Comparison of ENCODE assay signal across 18 cellular contexts in the genomic region with DNA sequence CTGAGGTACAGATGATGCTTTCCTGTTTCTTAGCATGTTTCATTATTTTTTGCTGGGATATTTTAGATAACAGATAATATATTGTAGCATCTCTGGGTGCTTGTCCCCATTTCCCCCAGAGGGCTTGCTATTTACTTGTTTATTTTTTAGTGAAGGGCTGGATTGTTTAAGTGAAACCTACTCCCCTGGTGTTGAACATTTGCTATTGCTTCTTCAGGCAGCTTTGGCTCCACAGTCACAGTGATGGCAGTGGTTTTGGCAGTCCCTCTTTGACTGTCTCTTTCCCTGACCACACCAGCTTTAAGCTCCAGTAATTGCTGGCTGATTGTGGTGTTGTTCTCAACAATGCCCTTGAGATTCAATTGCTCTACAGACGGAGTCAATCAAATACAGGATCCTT.
DNase-seq lines count a peak whose midpoint lies in the region; ATAC-seq, FAIRE-seq and TF ChIP-seq lines count a peak whose summit lies in the region.
"Had no signal": no experiment of that assay in that cellular context is flagged by ENCODE, and none has a peak within 500 bp of the region (broad histone marks: within the 10 kb centered on the region; RNA-seq: fewer than 3 reads in every experiment).

No MANE protein-coding gene starts in this region.

- WGBS in mesendoderm (ENCODE audit: extremely low coverage, insufficient coverage, low lambda C conversion rate) = no CpG with 5 or more reads among the region's 1 CpG

- H3K4ac ChIP-seq in mesendoderm (ENCODE audit: low read depth, low read length) = no peak overlapping the region

- no peak overlapping the region for H3K27ac Mint-ChIP-seq in WTC11
- H3K27ac Mint-ChIP-seq: activated naive CD8-positive, alpha-beta T cell treated with anti-CD3 and anti-CD28 coated beads for 36 hours had no signal

- no peaks in the 10 kb centered on the region for H3K27me3 Mint-ChIP-seq in WTC11 (ENCODE audit: low read depth)
- H3K27me3 Mint-ChIP-seq: activated naive CD8-positive, alpha-beta T cell treated with anti-CD3 and anti-CD28 coated beads for 36 hours had no signal

- no peaks in the 10 kb centered on the region for H3K4me1 ChIP-seq in mesendoderm (ENCODE audit: control insufficient read depth, low read depth, low read length)
- H3K4me1 ChIP-seq: pancreas, upper lobe of right lung had no signal

- TF ChIP-seq CTCF in WTC11 (IDR thresholded peaks at IDR 0.05) = no peak

- no peak overlapping the region for H3K4me3 Mint-ChIP-seq in WTC11
- H3K4me3 Mint-ChIP-seq: activated naive CD8-positive, alpha-beta T cell treated with anti-CD3 and anti-CD28 coated beads for 36 hours had no signal

- peak; percentile 11 for DNase-seq in DMS79 treated with DMSO at 0.1 percent for 48 hours (lab: John Stamatoyannopoulos, UW)
- DNase-seq in DMS79 (lab: John Stamatoyannopoulos, UW) = no peak
- no peak for DNase-seq in GM12891 (ENCODE audit: insufficient read length, low spot score)
- DNase-seq in WTC11 (ENCODE audit: low spot score) = no peak
- DNase-seq in mesendoderm = peak; percentile 48
- DNase-seq in inferior parietal cortex (ENCODE audit: extremely low spot score) = no peak
- DNase-seq in NCI-H2196 treated with DMSO at 0.1 percent for 48 hours (lab: John Stamatoyannopoulos, UW; ENCODE audit: unreplicated experiment) = no peak
- no peak for DNase-seq in HuH-7 (ENCODE audit: low spot score)
- DNase-seq: activated CD4-positive, alpha-beta T cell treated with anti-CD3 and anti-CD28 coated beads, Interleukin-2, amount 50 U/mL, for 48 hours; activated naive CD8-positive, alpha-beta T cell treated with anti-CD3 and anti-CD28 coated beads for 36 hours; esophagus squamous epithelium; Karpas-422; NCI-H2171; pancreas; Peyer's patch; upper lobe of right lung had no signal

- peak; percentile 73 for ATAC-seq in WTC11
- ATAC-seq: pancreas, upper lobe of right lung had no signal

- TF ChIP-seq POLR2A in GM12891 (IDR thresholded peaks at IDR 0.05; ENCODE audit: low read depth, low read length) = no peak

- no peak overlapping the region for H3K4me3 ChIP-seq in mesendoderm (ENCODE audit: low read length)
- H3K4me3 ChIP-seq: esophagus squamous epithelium, pancreas, Peyer's patch, upper lobe of right lung had no signal

- H2BK15ac ChIP-seq in mesendoderm (replicated peaks; ENCODE audit: low read depth) = no peak overlapping the region

- H3K18ac ChIP-seq in mesendoderm (ENCODE audit: low read length) = no peak overlapping the region

- peaks cover 17% of the 10 kb centered on the region for H3K4me1 Mint-ChIP-seq in WTC11

- CTCF ChIA-PET in WTC11 (lab: Charles Lee) = interaction anchor here (1.0 to 1.5 kb wide), 7 partner anchors 11 to 326 kb away, joined by 3 to 5 read pairs (median 4); no protein-coding TSS in a partner anchor

- H3K27ac ChIP-seq in mesendoderm (ENCODE audit: low read depth, low read length) = no peak overlapping the region
- H3K27ac ChIP-seq: esophagus squamous epithelium, pancreas, Peyer's patch, upper lobe of right lung had no signal

- H4K5ac ChIP-seq in mesendoderm (ENCODE audit: low read length) = no peak overlapping the region

- no peak overlapping the region for H3K23ac ChIP-seq in mesendoderm (ENCODE audit: low read length)

- POLR2A ChIA-PET in WTC11 (lab: Charles Lee) = no interaction called here

- H3K56ac ChIP-seq in mesendoderm (ENCODE audit: low read length) = no peak overlapping the region

- no peak overlapping the region for H3K4me2 ChIP-seq in mesendoderm (ENCODE audit: low read length)

- peak; percentile 54 for FAIRE-seq in GM12891 (lab: Jason Lieb, UNC)
- FAIRE-seq: A204.1, colon, pancreas had no signal

- H4K8ac ChIP-seq in mesendoderm (ENCODE audit: low read depth, low read length) = no peak overlapping the region

- no peaks in the 10 kb centered on the region for H3K9me3 Mint-ChIP-seq in WTC11

- no peaks in the 10 kb centered on the region for H3K36me3 ChIP-seq in mesendoderm (ENCODE audit: control insufficient read depth, insufficient read depth, low read length)
- H3K36me3 ChIP-seq: esophagus squamous epithelium, pancreas, Peyer's patch, upper lobe of right lung had no signal

- no peaks in the 10 kb centered on the region for H3K79me2 ChIP-seq in mesendoderm (ENCODE audit: control insufficient read depth, insufficient read depth, low read length)

- no peak overlapping the region for H2BK5ac ChIP-seq in mesendoderm (ENCODE audit: low read length)

- no peak overlapping the region for H2BK120ac ChIP-seq in mesendoderm (ENCODE audit: low read depth, low read length)

- H3K36me3 Mint-ChIP-seq in WTC11 = no peaks in the 10 kb centered on the region

- H2AK5ac ChIP-seq in mesendoderm (ENCODE audit: low read length) = no peak overlapping the region

- no peaks in the 10 kb centered on the region for H3K79me1 ChIP-seq in mesendoderm (ENCODE audit: low read length)

- H3K9ac ChIP-seq in mesendoderm (ENCODE audit: low read length) = no peak overlapping the region

- H3K27me3 ChIP-seq in mesendoderm (ENCODE audit: insufficient read depth, low read length, poor library complexity) = no peaks in the 10 kb centered on the region
- H3K27me3 ChIP-seq: esophagus squamous epithelium, pancreas, Peyer's patch, upper lobe of right lung had no signal

TF ChIP-seq in GM12891, 5 proteins besides CTCF, POLR2A, EP300 and RAD21:
- TF ChIP-seq POU2F2 (IDR thresholded peaks at IDR 0.05; ENCODE audit: low read depth, low read length) (no peak), SPI1 (IDR thresholded peaks at IDR 0.05; ENCODE audit: low read depth, low read length) (no peak), POLR2AphosphoS5 (IDR thresholded peaks at IDR 0.05; ENCODE audit: low read depth, low read length) (no peak), TAF1 (IDR thresholded peaks at IDR 0.05; ENCODE audit: low read depth, low read length) (no peak), PAX5 (IDR thresholded peaks at IDR 0.05; ENCODE audit: insufficient read depth, low read length, severe bottlenecking) (no peak)

TF ChIP-seq in WTC11, 78 proteins besides CTCF, POLR2A, EP300 and RAD21:
- TF ChIP-seq E2F5 (CRISPR knock-in tag; IDR thresholded peaks at IDR 0.05) (no peak), ATF1 (CRISPR knock-in tag; IDR thresholded peaks at IDR 0.05) (no peak), ZNF317 (CRISPR knock-in tag; IDR thresholded peaks at IDR 0.05; ENCODE audit: borderline replicate concordance, low read depth) (no peak), MYBL2 (CRISPR knock-in tag; IDR thresholded peaks at IDR 0.05) (no peak), CBFB (CRISPR knock-in tag; IDR thresholded peaks at IDR 0.05; ENCODE audit: low read depth) (no peak), FOXP4 (CRISPR knock-in tag; IDR thresholded peaks at IDR 0.05) (no peak)
- TF ChIP-seq, protein P1, sequence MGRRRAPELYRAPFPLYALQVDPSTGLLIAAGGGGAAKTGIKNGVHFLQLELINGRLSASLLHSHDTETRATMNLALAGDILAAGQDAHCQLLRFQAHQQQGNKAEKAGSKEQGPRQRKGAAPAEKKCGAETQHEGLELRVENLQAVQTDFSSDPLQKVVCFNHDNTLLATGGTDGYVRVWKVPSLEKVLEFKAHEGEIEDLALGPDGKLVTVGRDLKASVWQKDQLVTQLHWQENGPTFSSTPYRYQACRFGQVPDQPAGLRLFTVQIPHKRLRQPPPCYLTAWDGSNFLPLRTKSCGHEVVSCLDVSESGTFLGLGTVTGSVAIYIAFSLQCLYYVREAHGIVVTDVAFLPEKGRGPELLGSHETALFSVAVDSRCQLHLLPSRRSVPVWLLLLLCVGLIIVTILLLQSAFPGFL (CRISPR knock-in tag; IDR thresholded peaks at IDR 0.05; ENCODE audit: borderline replicate concordance) = no peak

Comparison
In these comparisons a context has a peak if more than half of its experiments do, and no peak if none do; other contexts are left out.
1. DNase-seq: peak in DMS79 treated with DMSO at 0.1 percent for 48 hours (single experiment) and mesendoderm (single experiment); none in DMS79 (single experiment), GM12891 (single experiment), WTC11 (single experiment), inferior parietal cortex (single experiment), NCI-H2196 treated with DMSO at 0.1 percent for 48 hours (single experiment) and HuH-7 (single experiment).